Comparison of ENCODE assay signal across 6 cellular contexts in the genomic region with DNA sequence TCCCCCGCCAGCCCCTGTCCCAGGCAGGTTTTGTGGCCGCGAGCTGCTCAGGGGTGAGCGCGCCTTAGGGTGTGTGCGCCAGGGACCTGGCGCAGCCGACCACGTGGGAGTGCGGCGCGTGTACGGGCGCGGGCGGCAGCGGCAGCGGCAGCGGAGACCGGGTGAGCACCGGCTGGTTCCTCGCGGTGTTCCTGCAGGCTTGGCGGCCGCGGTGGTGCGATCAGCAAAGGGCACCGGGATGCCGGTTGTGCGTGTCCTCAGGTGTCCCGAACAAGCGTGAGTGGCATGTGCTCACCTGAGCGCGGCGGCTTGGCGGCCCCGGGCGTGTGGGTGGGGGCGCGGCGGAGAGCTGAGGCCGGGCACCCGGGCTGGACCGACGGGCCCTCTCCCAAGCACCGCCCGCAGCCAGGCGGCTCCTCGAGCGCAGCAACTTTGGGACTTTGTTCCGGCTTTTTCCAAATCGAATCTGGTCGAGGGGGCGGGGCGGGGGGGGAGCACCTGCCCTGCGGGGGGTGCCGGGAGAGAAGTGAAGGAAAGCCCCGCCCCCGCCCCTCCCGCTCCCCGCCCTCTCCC. TPM values are rescaled to one million over a fixed set of nuclear protein-coding genes. Genes with fewer than 3 reads are reported as not detected.
A peak's percentile ranks its signal among the peaks of the same experiment; 100 is the strongest.
DNase-seq lines count a peak whose midpoint lies in the region; ATAC-seq and TF ChIP-seq lines count a peak whose summit lies in the region.

No MANE protein-coding gene starts in this region.

- no peak overlapping the region for H3K27ac ChIP-seq in CD4-positive, CD25-positive, alpha-beta regulatory T cell (ENCODE audit: insufficient read depth, low read length, poor library complexity, severe bottlenecking)
- H3K27ac ChIP-seq in SJSA1 = no peak overlapping the region
- H3K27ac ChIP-seq in esophagus squamous epithelium = peak overlapping the region; percentile 76 to 89 (median 80)
- H3K27ac ChIP-seq in smooth muscle cell (ENCODE audit: low read depth) = no peak overlapping the region

- no peaks in the 10 kb centered on the region for H4K20me1 ChIP-seq in smooth muscle cell (ENCODE audit: low read depth)

- H3F3A ChIP-seq in smooth muscle cell (ENCODE audit: low read depth) = no peaks in the 10 kb centered on the region

- peaks cover 55% of the 10 kb centered on the region for H3K27me3 Mint-ChIP-seq in CD4-positive, CD25-positive, alpha-beta regulatory T cell

- peaks cover 11% of the 10 kb centered on the region for H3K27me3 ChIP-seq in CD4-positive, CD25-positive, alpha-beta regulatory T cell (ENCODE audit: control insufficient read depth, insufficient read depth, low read length)
- H3K27me3 ChIP-seq in SJSA1 (replicated peaks) (peaks cover 31% of the 10 kb centered on the region), esophagus squamous epithelium (peaks cover 0 to 33% (median 0%) of the 10 kb centered on the region in 4 donors), smooth muscle cell (ENCODE audit: low read depth) (peaks cover 49% of the 10 kb centered on the region)

- H3K9me3 Mint-ChIP-seq in CD4-positive, CD25-positive, alpha-beta regulatory T cell = peaks cover 0 to 1% (median 0%) of the 10 kb centered on the region in 7 donors

- peaks cover 4% of the 10 kb centered on the region for H3K36me3 Mint-ChIP-seq in CD4-positive, CD25-positive, alpha-beta regulatory T cell

- intact Hi-C loops in esophagus squamous epithelium (cut with DNase I) = no loop called here

- H3K9me3 ChIP-seq in CD4-positive, CD25-positive, alpha-beta regulatory T cell (ENCODE audit: control insufficient read depth in 2 of 2, low read length in 2 of 2) = no peaks in the 10 kb centered on the region
- no peaks in the 10 kb centered on the region; the same call in 1 of the 2 replicates for H3K9me3 ChIP-seq in SJSA1 (replicated peaks)
- no peaks in the 10 kb centered on the region for H3K9me3 ChIP-seq in esophagus squamous epithelium
- no peaks in the 10 kb centered on the region for H3K9me3 ChIP-seq in smooth muscle cell (replicated peaks; ENCODE audit: low read depth)

- H3K36me3 ChIP-seq in CD4-positive, CD25-positive, alpha-beta regulatory T cell (ENCODE audit: control insufficient read depth, insufficient read depth, low read length) = no peaks in the 10 kb centered on the region
- H3K36me3 ChIP-seq in SJSA1 (no peaks in the 10 kb centered on the region), esophagus squamous epithelium (peaks cover 0 to 3% (median 0%) of the 10 kb centered on the region in 3 donors), smooth muscle cell (ENCODE audit: low read depth) (no peaks in the 10 kb centered on the region)

- peak overlapping the region; percentile 37 to 86 (median 73) for H3K4me3 Mint-ChIP-seq in CD4-positive, CD25-positive, alpha-beta regulatory T cell

- H3K4me1 ChIP-seq in CD4-positive, CD25-positive, alpha-beta regulatory T cell (ENCODE audit: control insufficient read depth, insufficient read depth, low read length, poor library complexity, severe bottlenecking) = peaks cover 14% of the 10 kb centered on the region
- H3K4me1 ChIP-seq in SJSA1 (replicated peaks) (peaks cover 18% of the 10 kb centered on the region), esophagus squamous epithelium (peaks cover 21 to 58% (median 27%) of the 10 kb centered on the region in 3 donors), smooth muscle cell (ENCODE audit: low read depth) (peaks cover 10% of the 10 kb centered on the region)

- peaks cover 0 to 15% (median 2%) of the 10 kb centered on the region in 4 donors for H3K4me1 Mint-ChIP-seq in CD4-positive, CD25-positive, alpha-beta regulatory T cell

- WGBS in esophagus squamous epithelium, 2 donors = 3 to 5% methylated on average over 4 to 8 of the region's 61 CpGs
- WGBS in smooth muscle cell (ENCODE audit: low lambda C conversion rate) = 2% methylated on average over 45 of the region's 61 CpGs

- H3K4me2 ChIP-seq in smooth muscle cell = peak overlapping the region; percentile 83

- no peak overlapping the region for H3K9ac ChIP-seq in smooth muscle cell (ENCODE audit: low read depth)

- H3K27ac Mint-ChIP-seq in CD4-positive, CD25-positive, alpha-beta regulatory T cell = no peak overlapping the region

- H3K79me2 ChIP-seq in smooth muscle cell (ENCODE audit: low read depth) = no peaks in the 10 kb centered on the region

- peak in 1 of 2 donors; percentile 17 for ATAC-seq in CD4-positive, CD25-positive, alpha-beta regulatory T cell (ENCODE audit: low read depth in 2 of 2)
- ATAC-seq in GM19023 (IDR thresholded peaks at IDR 0.05; ENCODE audit: unreplicated experiment) (no peak), GM18520 (IDR thresholded peaks at IDR 0.05; ENCODE audit: unreplicated experiment) (no peak)

- TF ChIP-seq POLR2A in esophagus squamous epithelium (IDR thresholded peaks at IDR 0.05) = peak in 1 of 4 donors; percentile 8

- peak in 1 of 6 experiments; percentile 6 for TF ChIP-seq CTCF in esophagus squamous epithelium (IDR thresholded peaks at IDR 0.05)
- no peak for TF ChIP-seq CTCF in smooth muscle cell (IDR thresholded peaks at IDR 0.05; ENCODE audit: borderline replicate concordance, insufficient read depth, poor library complexity, severe bottlenecking)

- no peak overlapping the region for H2AFZ ChIP-seq in smooth muscle cell (ENCODE audit: low read depth)

- DNase-seq in CD4-positive, CD25-positive, alpha-beta regulatory T cell = peak in 1 of 3 donors; percentile 27
- DNase-seq in SJSA1 (ENCODE audit: low read depth in 1 of 2, low spot score in 2 of 2) (no peak), esophagus squamous epithelium (lab: John Stamatoyannopoulos, UW) (no peak), smooth muscle cell (lab: John Stamatoyannopoulos, UW; ENCODE audit: unreplicated experiment) (no peak)

- no peak overlapping the region for H3K4me3 ChIP-seq in CD4-positive, CD25-positive, alpha-beta regulatory T cell (ENCODE audit: low read depth, low read length)
- H3K4me3 ChIP-seq in SJSA1 = 0 out of 2 replicates have a peak overlapping the region, but pooled peaks have one; percentile 13
- H3K4me3 ChIP-seq in esophagus squamous epithelium = peak overlapping the region; percentile 36 to 71 (median 52)
- H3K4me3 ChIP-seq in smooth muscle cell = peak overlapping the region; percentile 45

RNA-seq across cellular contexts. Expression of a gene that starts 0.3 kb away (rescaled TPM):
- total RNA-seq in CD4-positive, CD25-positive, alpha-beta regulatory T cell = not detected
- polyA plus RNA-seq in CD4-positive, CD25-positive, alpha-beta regulatory T cell = not detected
- total RNA-seq in SJSA1 (2014; rRNA removed; shearing (Covaris generic)) = not detected in 2 replicates
- total RNA-seq in esophagus squamous epithelium = 10 to 100 TPM in 1 of 4 donors, 1 to 10 TPM in 3; 2.1 to 13.0 (median 6.7) TPM
- total RNA-seq in smooth muscle cell = not detected in 2 replicates
- polyA plus RNA-seq in smooth muscle cell = not detected in 2 replicates

RNA-seq across cellular contexts. Expression of a gene that starts 14.3 kb away (rescaled TPM):
- total RNA-seq in CD4-positive, CD25-positive, alpha-beta regulatory T cell = not detected
- polyA plus RNA-seq in CD4-positive, CD25-positive, alpha-beta regulatory T cell = under 1 TPM in 1 of 4 donors, not detected in 3; 0.60 TPM
- total RNA-seq in SJSA1 (2014; rRNA removed; shearing (Covaris generic)) = 1.0 and 4.4 TPM in 2 replicates
- total RNA-seq in esophagus squamous epithelium (10 to 100 TPM in 1 of 4 donors, 1 to 10 TPM in 3; 2.5 to 11.1 (median 3.8) TPM), smooth muscle cell (7.1 and 7.9 TPM in 2 replicates)
- 14.2 and 15.7 TPM in 2 replicates for polyA plus RNA-seq in smooth muscle cell

RNA-seq across cellular contexts. Expression of a gene that starts 37.3 kb away (rescaled TPM):
- total RNA-seq in CD4-positive, CD25-positive, alpha-beta regulatory T cell = not detected
- polyA plus RNA-seq in CD4-positive, CD25-positive, alpha-beta regulatory T cell = not detected
- not detected in 2 replicates for total RNA-seq in SJSA1 (2014; rRNA removed; shearing (Covaris generic))
- total RNA-seq in esophagus squamous epithelium (10 to 100 TPM in 2 of 4 donors, 1 to 10 TPM in 2; 3.0 to 26.2 (median 8.2) TPM), smooth muscle cell (1.9 TPM in 2 replicates)
- 1.3 and 2.7 TPM in 2 replicates for polyA plus RNA-seq in smooth muscle cell

RNA-seq across cellular contexts. Expression of a gene that starts 50.4 kb away (rescaled TPM):
- 92.5 TPM for total RNA-seq in CD4-positive, CD25-positive, alpha-beta regulatory T cell
- 100 to 1,000 TPM; 119 to 141 (median 133) TPM for polyA plus RNA-seq in CD4-positive, CD25-positive, alpha-beta regulatory T cell
- 80.5 and 83.5 TPM in 2 replicates for total RNA-seq in SJSA1 (2014; rRNA removed; shearing (Covaris generic))
- total RNA-seq in esophagus squamous epithelium (100 to 1,000 TPM in 3 of 4 donors, 10 to 100 TPM in 1; 99.4 to 158 (median 131) TPM), smooth muscle cell (74.7 and 96.8 TPM in 2 replicates)
- 114 and 128 TPM in 2 replicates for polyA plus RNA-seq in smooth muscle cell

RNA-seq across cellular contexts. Expression of a gene that starts 52.8 kb away (rescaled TPM):
- not detected for total RNA-seq in CD4-positive, CD25-positive, alpha-beta regulatory T cell
- polyA plus RNA-seq in CD4-positive, CD25-positive, alpha-beta regulatory T cell = not detected
- not detected in 2 replicates for total RNA-seq in SJSA1 (2014; rRNA removed; shearing (Covaris generic))
- total RNA-seq in esophagus squamous epithelium = not detected
- total RNA-seq in smooth muscle cell = not detected in 2 replicates
- not detected in 2 replicates for polyA plus RNA-seq in smooth muscle cell

Comparison
In these comparisons a context has a peak if more than half of its experiments do, and no peak if none do; other contexts are left out.
1. H3K27ac ChIP-seq: peak in esophagus squamous epithelium (4 of 4); none in CD4-positive, CD25-positive, alpha-beta regulatory T cell (single experiment), SJSA1 (single experiment) and smooth muscle cell (single experiment).